Comparison of ENCODE assay signal across 20 cellular contexts in the genomic region with DNA sequence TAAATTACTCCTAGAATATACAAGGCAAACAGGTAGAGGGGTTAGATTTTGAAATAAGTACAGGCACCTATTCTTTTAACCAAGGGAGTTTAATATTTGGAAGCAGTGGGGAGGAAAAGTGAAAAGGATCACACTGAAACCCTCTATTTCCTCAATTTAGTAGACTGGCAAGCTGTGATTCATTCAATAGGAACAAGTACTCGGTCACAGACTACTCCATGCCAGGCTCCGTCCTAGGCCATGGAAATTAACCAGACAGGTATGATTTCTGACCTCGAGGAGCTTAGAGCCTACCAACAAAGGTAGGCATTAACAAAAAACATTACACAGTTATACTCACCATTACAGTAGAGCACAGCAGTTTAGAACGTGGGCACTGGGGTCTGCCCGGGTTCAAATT.
"Had no signal": no experiment of that assay in that cellular context is flagged by ENCODE, and none has a peak within 500 bp of the region (broad histone marks: within the 10 kb centered on the region; RNA-seq: fewer than 3 reads in every experiment).

No MANE protein-coding gene starts in this region.

- H3K4me3 ChIP-seq: cardiac muscle cell, colonic mucosa, esophagus muscularis mucosa, gastroesophageal sphincter, right atrium auricular region, smooth muscle cell, testis, tibial nerve, upper lobe of right lung, vagina had no signal

- ATAC-seq: gastroesophageal sphincter; stimulated activated effector memory CD8-positive, alpha-beta T cell treated with anti-CD3 and anti-CD28 coated beads, Interleukin-12 subunit alpha, Interleukin-12 subunit beta, amount 100 ng/mL, for 72 hours; stimulated activated naive CD8-positive, alpha-beta T cell treated with anti-CD3 and anti-CD28 coated beads, Interleukin-15, Interleukin-2, amounts not matched to agents 100 U/mL and 50 U/mL, for 24 hours; upper lobe of right lung had no signal

- H3K9me3 ChIP-seq: colonic mucosa, esophagus muscularis mucosa, gastroesophageal sphincter, right atrium auricular region, testis, tibial nerve, upper lobe of right lung, vagina had no signal

- H3K27me3 ChIP-seq: cardiac muscle cell, colonic mucosa, esophagus muscularis mucosa, gastroesophageal sphincter, right atrium auricular region, testis, tibial nerve, upper lobe of right lung, vagina had no signal

- DNase-seq: cerebellar nuclear complex; colonic mucosa; effector memory CD4-positive, alpha-beta T cell; glutamatergic neuron; immature natural killer cell; stimulated activated CD4-positive, alpha-beta T cell treated with anti-CD3 and anti-CD28 coated beads, Interleukin-4, amount 100 ng/mL, for 1 hour; stimulated activated CD8-positive, alpha-beta memory T cell treated with anti-CD3 and anti-CD28 coated beads, Interleukin-4, amount 100 ng/mL, for 48 hours; stimulated activated naive CD8-positive, alpha-beta T cell treated with anti-CD3 and anti-CD28 coated beads, Interleukin-15, Interleukin-2, amounts not matched to agents 100 U/mL and 50 U/mL, for 24 hours; testis; upper lobe of right lung had no signal

- H3K27ac ChIP-seq: cardiac muscle cell, colonic mucosa, esophagus muscularis mucosa, gastroesophageal sphincter, right atrium auricular region, testis, upper lobe of right lung, vagina had no signal

- H3K36me3 ChIP-seq: cardiac muscle cell, colonic mucosa, esophagus muscularis mucosa, gastroesophageal sphincter, right atrium auricular region, tibial nerve, upper lobe of right lung, vagina had no signal

- H3K4me1 ChIP-seq: colonic mucosa had no signal

- FAIRE-seq: endometrium, keratinocyte had no signal
